Comparison of ENCODE assay signal across 1 cellular context in the genomic region with DNA sequence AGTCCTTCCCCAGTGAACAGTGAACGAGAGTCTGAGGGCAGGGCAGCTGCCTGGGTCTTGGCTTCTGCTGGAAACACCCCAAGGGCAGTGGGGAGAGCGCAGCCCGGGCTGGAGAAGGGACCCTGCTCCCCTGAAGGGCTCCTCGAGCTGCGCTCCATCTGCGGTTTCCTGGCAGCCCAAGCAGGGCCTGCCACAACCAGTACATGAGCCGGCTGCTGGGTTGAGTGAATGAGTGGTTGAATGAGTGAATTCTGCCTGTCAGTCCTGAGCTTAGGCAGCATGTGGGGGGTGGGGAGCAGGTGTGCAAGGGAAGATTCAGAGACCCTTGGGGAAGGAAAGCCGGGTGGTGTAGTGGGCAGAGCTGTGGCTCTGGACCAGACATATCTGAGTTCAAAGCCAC.
TF ChIP-seq lines count a peak whose summit lies in the region.

No MANE protein-coding gene starts in this region.

TF ChIP-seq in GM12878, 131 proteins besides CTCF, POLR2A, EP300 and RAD21:
- TF ChIP-seq MXI1 (IDR thresholded peaks at IDR 0.05; ENCODE audit: low read depth, low read length) (no peak), BCL11A (IDR thresholded peaks at IDR 0.05; ENCODE audit: low read depth, low read length) (no peak), TARDBP (IDR thresholded peaks at IDR 0.05; ENCODE audit: borderline replicate concordance) (no peak), GATAD2B (conservative IDR thresholded peaks at IDR 0.05; ENCODE audit: low read depth) (no peak), SRF (IDR thresholded peaks at IDR 0.05; ENCODE audit: low read depth in 2 of 2, low read length in 2 of 2) (no peak), NR2F1 (conservative IDR thresholded peaks at IDR 0.05) (no peak), TCF3 (IDR thresholded peaks at IDR 0.05; ENCODE audit: borderline replicate concordance, insufficient read depth, low read depth, low read length) (no peak), HDAC6 (IDR thresholded peaks at IDR 0.05; ENCODE audit: unreplicated experiment) (no peak), JUNB (IDR thresholded peaks at IDR 0.05) (no peak), SUPT20H (IDR thresholded peaks at IDR 0.05; ENCODE audit: borderline replicate concordance, control insufficient read depth, low read depth, low read length) (no peak), POU2F2 (IDR thresholded peaks at IDR 0.05; ENCODE audit: borderline replicate concordance, low read depth, low read length) (no peak), TCF12 (IDR thresholded peaks at IDR 0.05; ENCODE audit: low read depth, low read length) (no peak), CHD4 (IDR thresholded peaks at IDR 0.05) (no peak), ZNF274 (IDR thresholded peaks at IDR 0.05; ENCODE audit: insufficient read depth, insufficient read length) (no peak), TAF1 (IDR thresholded peaks at IDR 0.05; ENCODE audit: borderline replicate concordance, low read depth, low read length) (no peak), POLR2AphosphoS5 (IDR thresholded peaks at IDR 0.05; ENCODE audit: low read length) (no peak)
- TF ChIP-seq, protein P1, sequence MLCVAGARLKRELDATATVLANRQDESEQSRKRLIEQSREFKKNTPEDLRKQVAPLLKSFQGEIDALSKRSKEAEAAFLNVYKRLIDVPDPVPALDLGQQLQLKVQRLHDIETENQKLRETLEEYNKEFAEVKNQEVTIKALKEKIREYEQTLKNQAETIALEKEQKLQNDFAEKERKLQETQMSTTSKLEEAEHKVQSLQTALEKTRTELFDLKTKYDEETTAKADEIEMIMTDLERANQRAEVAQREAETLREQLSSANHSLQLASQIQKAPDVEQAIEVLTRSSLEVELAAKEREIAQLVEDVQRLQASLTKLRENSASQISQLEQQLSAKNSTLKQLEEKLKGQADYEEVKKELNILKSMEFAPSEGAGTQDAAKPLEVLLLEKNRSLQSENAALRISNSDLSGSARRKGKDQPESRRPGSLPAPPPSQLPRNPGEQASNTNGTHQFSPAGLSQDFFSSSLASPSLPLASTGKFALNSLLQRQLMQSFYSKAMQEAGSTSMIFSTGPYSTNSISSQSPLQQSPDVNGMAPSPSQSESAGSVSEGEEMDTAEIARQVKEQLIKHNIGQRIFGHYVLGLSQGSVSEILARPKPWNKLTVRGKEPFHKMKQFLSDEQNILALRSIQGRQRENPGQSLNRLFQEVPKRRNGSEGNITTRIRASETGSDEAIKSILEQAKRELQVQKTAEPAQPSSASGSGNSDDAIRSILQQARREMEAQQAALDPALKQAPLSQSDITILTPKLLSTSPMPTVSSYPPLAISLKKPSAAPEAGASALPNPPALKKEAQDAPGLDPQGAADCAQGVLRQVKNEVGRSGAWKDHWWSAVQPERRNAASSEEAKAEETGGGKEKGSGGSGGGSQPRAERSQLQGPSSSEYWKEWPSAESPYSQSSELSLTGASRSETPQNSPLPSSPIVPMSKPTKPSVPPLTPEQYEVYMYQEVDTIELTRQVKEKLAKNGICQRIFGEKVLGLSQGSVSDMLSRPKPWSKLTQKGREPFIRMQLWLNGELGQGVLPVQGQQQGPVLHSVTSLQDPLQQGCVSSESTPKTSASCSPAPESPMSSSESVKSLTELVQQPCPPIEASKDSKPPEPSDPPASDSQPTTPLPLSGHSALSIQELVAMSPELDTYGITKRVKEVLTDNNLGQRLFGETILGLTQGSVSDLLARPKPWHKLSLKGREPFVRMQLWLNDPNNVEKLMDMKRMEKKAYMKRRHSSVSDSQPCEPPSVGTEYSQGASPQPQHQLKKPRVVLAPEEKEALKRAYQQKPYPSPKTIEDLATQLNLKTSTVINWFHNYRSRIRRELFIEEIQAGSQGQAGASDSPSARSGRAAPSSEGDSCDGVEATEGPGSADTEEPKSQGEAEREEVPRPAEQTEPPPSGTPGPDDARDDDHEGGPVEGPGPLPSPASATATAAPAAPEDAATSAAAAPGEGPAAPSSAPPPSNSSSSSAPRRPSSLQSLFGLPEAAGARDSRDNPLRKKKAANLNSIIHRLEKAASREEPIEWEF (IDR thresholded peaks at IDR 0.05; ENCODE audit: insufficient replicate concordance, low read depth, low read length) = no peak
